Comparison of ENCODE assay signal across 8 cellular contexts in the genomic region with DNA sequence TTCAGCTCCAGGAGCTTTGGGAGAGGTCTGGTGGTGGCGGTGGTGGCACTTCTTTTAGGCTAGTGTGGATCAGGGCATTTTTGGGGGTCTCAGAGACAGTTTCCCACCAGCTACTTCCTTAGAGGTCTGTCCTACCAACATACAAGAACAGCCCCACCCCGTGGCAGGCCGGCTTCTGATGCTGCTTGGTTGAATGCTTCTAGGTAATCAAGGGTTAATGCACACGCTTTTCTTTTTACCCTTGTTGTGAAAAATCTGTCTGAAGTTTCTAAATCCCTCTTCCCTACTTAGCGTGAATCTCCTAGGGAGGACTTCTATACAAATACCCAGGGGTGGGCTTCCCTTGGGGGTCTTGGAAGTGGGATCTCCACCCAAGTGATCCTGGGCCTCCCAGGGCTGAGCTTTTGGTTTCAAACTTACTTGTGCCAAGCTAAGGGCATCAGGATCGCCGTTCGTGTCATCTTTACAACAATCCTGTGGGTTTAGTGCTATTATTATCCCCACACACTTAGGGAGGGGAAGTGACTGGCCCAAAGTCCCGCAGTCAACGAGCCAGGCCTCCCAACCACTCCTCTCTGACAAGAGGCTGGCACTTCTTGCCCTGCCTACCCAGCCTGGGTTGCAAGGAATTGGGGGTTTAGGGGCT. TPM values are rescaled to one million over a fixed set of nuclear protein-coding genes. Genes with fewer than 3 reads are reported as not detected.
DNase-seq lines count a peak whose midpoint lies in the region; ATAC-seq and TF ChIP-seq lines count a peak whose summit lies in the region.

No MANE protein-coding gene starts in this region.

- no peak overlapping the region for H3K27ac ChIP-seq in AG04450 (ENCODE audit: low read depth, low read length)
- no peak overlapping the region for H3K27ac ChIP-seq in GM23338 (ENCODE audit: low read depth)
- no peak overlapping the region for H3K27ac ChIP-seq in mesenchymal stem cell (ENCODE audit: low read length, poor library complexity, severe bottlenecking)

- POLR2A ChIA-PET in AG04450 (lab: Yijun Ruan, JAX) = no interaction called here
- POLR2A ChIA-PET in WTC11 (lab: Charles Lee) = interaction anchor here (1.2 kb wide), 1 partner anchor 13 kb away, joined by 3 read pairs; no protein-coding TSS in a partner anchor

- H3F3A ChIP-seq in GM23338 (replicated peaks; ENCODE audit: low read depth) = 0 out of 2 replicates have a peak, but pooled peaks cover 10% of the 10 kb centered on the region

- H3K79me2 ChIP-seq in GM23338 (replicated peaks; ENCODE audit: insufficient read depth) = no peaks in the 10 kb centered on the region; the same call in 1 of the 2 replicates

- no peak overlapping the region for H3K18ac ChIP-seq in mesenchymal stem cell (ENCODE audit: low read depth in 1 of 2, low read length in 2 of 2)

- H2AK5ac ChIP-seq in mesenchymal stem cell (ENCODE audit: low read length, severe bottlenecking) = no peak overlapping the region

- ATAC-seq in GM23338 = no peak
- ATAC-seq in WTC11 = no peak
- ATAC-seq in GM19395 (IDR thresholded peaks at IDR 0.05; ENCODE audit: unreplicated experiment) = no peak
- no peak for ATAC-seq in HG03565 (IDR thresholded peaks at IDR 0.05; ENCODE audit: unreplicated experiment)
- no peak for ATAC-seq in GM19467 (IDR thresholded peaks at IDR 0.05; ENCODE audit: unreplicated experiment)

- CTCF ChIA-PET in AG04450 (lab: Charles Lee) = no interaction called here
- CTCF ChIA-PET in WTC11 (lab: Charles Lee) = interaction anchor here (0.5 to 2.8 kb wide), 12 partner anchors 8 to 774 kb away, joined by 3 to 13 read pairs (median 4); no protein-coding TSS in a partner anchor

- peaks cover 25% of the 10 kb centered on the region for H3K79me1 ChIP-seq in mesenchymal stem cell (replicated peaks; ENCODE audit: low read length, poor library complexity, severe bottlenecking)

- H3K36me3 ChIP-seq in GM23338 (ENCODE audit: insufficient read depth) (no peaks in the 10 kb centered on the region), mesenchymal stem cell (ENCODE audit: control insufficient read depth in 1 of 2, insufficient read depth in 2 of 2, low read depth in 1 of 2, low read length in 2 of 2) (no peaks in the 10 kb centered on the region)

- H4K91ac ChIP-seq in mesenchymal stem cell (ENCODE audit: low read length) = no peak overlapping the region

- no peak overlapping the region for H3K14ac ChIP-seq in mesenchymal stem cell (ENCODE audit: low read length in 2 of 2)

- 34% methylated on average over 9 of the region's 10 CpGs for WGBS in mesenchymal stem cell

- H2BK15ac ChIP-seq in mesenchymal stem cell (ENCODE audit: low read depth, poor library complexity, severe bottlenecking) = no peak overlapping the region

- peaks cover 18% of the 10 kb centered on the region for H4K20me1 ChIP-seq in GM23338 (replicated peaks; ENCODE audit: insufficient read depth)

- no peak overlapping the region for H3K27ac Mint-ChIP-seq in GM23338
- no peak overlapping the region for H3K27ac Mint-ChIP-seq in WTC11

- H3K9ac ChIP-seq in mesenchymal stem cell (ENCODE audit: low read length) = peak overlapping the region; percentile 74

- no peaks in the 10 kb centered on the region for H3K9me3 Mint-ChIP-seq in GM23338
- no peaks in the 10 kb centered on the region for H3K9me3 Mint-ChIP-seq in WTC11

- TF ChIP-seq CTCF in AG04450 (IDR thresholded peaks at IDR 0.05; ENCODE audit: low read depth, low read length) = no peak
- peak; percentile 16 to 24; a peak in 2 of 4 replicates for TF ChIP-seq CTCF in GM23338 (conservative IDR thresholded peaks at IDR 0.05; ENCODE audit: low read depth in 2 of 2)
- TF ChIP-seq CTCF in WTC11 (IDR thresholded peaks at IDR 0.05) = no peak

- H3K23ac ChIP-seq in mesenchymal stem cell (ENCODE audit: low read length in 2 of 2) = peak overlapping the region in 1 of 2 experiments; percentile 74

- H3K9me2 ChIP-seq in GM23338 (ENCODE audit: insufficient read depth) = no peaks in the 10 kb centered on the region

- peaks cover 17% of the 10 kb centered on the region for H3K27me3 Mint-ChIP-seq in GM23338 (ENCODE audit: insufficient read depth, low read depth, poor library complexity)
- H3K27me3 Mint-ChIP-seq in WTC11 (ENCODE audit: low read depth) = peaks cover 10% of the 10 kb centered on the region

- no peak overlapping the region for H2BK12ac ChIP-seq in mesenchymal stem cell (ENCODE audit: low read length in 2 of 2)

- H3K4ac ChIP-seq in mesenchymal stem cell (ENCODE audit: low read depth in 1 of 2, low read length in 2 of 2) = no peak overlapping the region

- H3K4me2 ChIP-seq in GM23338 (peak overlapping the region; percentile 93), mesenchymal stem cell (ENCODE audit: low read length, poor library complexity, severe bottlenecking) (peak overlapping the region; percentile 100)

- H3K4me3 ChIP-seq in AG04450 (ENCODE audit: low read depth, low read length) (peak overlapping the region; percentile 71), GM23338 (peak overlapping the region; percentile 94), mesenchymal stem cell (ENCODE audit: insufficient read depth in 1 of 2, low read depth in 1 of 2, low read length in 2 of 2) (peak overlapping the region; percentile 4 to 83)

- no peak overlapping the region for H2BK120ac ChIP-seq in mesenchymal stem cell (ENCODE audit: low read depth, low read length)

- H3K4me1 ChIP-seq in GM23338 (ENCODE audit: insufficient read depth) (peaks cover 21% of the 10 kb centered on the region), mesenchymal stem cell (ENCODE audit: control insufficient read depth, insufficient read depth, low read depth, low read length) (peaks cover 36% of the 10 kb centered on the region)

- H3K4me3 Mint-ChIP-seq in GM23338 (peak overlapping the region; percentile 67), WTC11 (peak overlapping the region; percentile 61)

- H3K36me3 Mint-ChIP-seq in GM23338 (ENCODE audit: low read depth) (peaks cover 3% of the 10 kb centered on the region; the same call in 1 of the 3 replicates), WTC11 (no peaks in the 10 kb centered on the region)

- DNase-seq in AG04450 (ENCODE audit: low read depth, low spot score) (no peak), GM23338 (ENCODE audit: low spot score) (no peak), WTC11 (ENCODE audit: low spot score) (no peak), mesenchymal stem cell (peak; percentile 19), amniotic stem cell (lab: John Stamatoyannopoulos, UW) (no peak)

- H2AFZ ChIP-seq in GM23338 (no peak overlapping the region), mesenchymal stem cell (ENCODE audit: low read depth, low read length) (no peak overlapping the region)

- peaks cover 32% of the 10 kb centered on the region for H3K4me1 Mint-ChIP-seq in GM23338
- H3K4me1 Mint-ChIP-seq in WTC11 = peaks cover 18% of the 10 kb centered on the region

- H3K27me3 ChIP-seq in AG04450 (ENCODE audit: control insufficient read depth, insufficient read depth, low read length) (peaks cover 2% of the 10 kb centered on the region), GM23338 (ENCODE audit: insufficient read depth) (peaks cover 17% of the 10 kb centered on the region; the same call in 1 of the 2 replicates), mesenchymal stem cell (ENCODE audit: control insufficient read depth in 1 of 2, insufficient read depth in 1 of 2, low read length in 2 of 2) (peaks cover 19 to 35% of the 10 kb centered on the region in 2 experiments)

- no peak overlapping the region for H2BK5ac ChIP-seq in mesenchymal stem cell (ENCODE audit: low read depth, low read length, poor library complexity, severe bottlenecking)

- no peak overlapping the region for H4K8ac ChIP-seq in mesenchymal stem cell (ENCODE audit: low read length)

- H3K9me3 ChIP-seq in AG04450 (ENCODE audit: control insufficient read depth, insufficient read depth, low read length) (no peaks in the 10 kb centered on the region; the same call in 1 of the 2 replicates), mesenchymal stem cell (ENCODE audit: control insufficient read depth, low read length) (no peaks in the 10 kb centered on the region)

TF ChIP-seq in WTC11, 78 proteins besides CTCF, POLR2A, EP300 and RAD21 (continues in another document):
- TF ChIP-seq, protein P1, sequence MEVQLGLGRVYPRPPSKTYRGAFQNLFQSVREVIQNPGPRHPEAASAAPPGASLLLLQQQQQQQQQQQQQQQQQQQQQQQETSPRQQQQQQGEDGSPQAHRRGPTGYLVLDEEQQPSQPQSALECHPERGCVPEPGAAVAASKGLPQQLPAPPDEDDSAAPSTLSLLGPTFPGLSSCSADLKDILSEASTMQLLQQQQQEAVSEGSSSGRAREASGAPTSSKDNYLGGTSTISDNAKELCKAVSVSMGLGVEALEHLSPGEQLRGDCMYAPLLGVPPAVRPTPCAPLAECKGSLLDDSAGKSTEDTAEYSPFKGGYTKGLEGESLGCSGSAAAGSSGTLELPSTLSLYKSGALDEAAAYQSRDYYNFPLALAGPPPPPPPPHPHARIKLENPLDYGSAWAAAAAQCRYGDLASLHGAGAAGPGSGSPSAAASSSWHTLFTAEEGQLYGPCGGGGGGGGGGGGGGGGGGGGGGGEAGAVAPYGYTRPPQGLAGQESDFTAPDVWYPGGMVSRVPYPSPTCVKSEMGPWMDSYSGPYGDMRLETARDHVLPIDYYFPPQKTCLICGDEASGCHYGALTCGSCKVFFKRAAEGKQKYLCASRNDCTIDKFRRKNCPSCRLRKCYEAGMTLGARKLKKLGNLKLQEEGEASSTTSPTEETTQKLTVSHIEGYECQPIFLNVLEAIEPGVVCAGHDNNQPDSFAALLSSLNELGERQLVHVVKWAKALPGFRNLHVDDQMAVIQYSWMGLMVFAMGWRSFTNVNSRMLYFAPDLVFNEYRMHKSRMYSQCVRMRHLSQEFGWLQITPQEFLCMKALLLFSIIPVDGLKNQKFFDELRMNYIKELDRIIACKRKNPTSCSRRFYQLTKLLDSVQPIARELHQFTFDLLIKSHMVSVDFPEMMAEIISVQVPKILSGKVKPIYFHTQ (CRISPR knock-in tag; IDR thresholded peaks at IDR 0.05) = no peak
- no peak for TF ChIP-seq CDX4 (CRISPR knock-in tag; IDR thresholded peaks at IDR 0.05; ENCODE audit: borderline replicate concordance)

RNA-seq across cellular contexts. Expression of gene SH2B2, which starts 1.7 kb away (rescaled TPM):
- polyA plus RNA-seq in AG04450 (2011; rRNA removed) (0.52 and 0.89 TPM in 2 replicates), GM23338 (2016; fragmentation: Nextera tagmentation; extraction: Ambion mirVana) (5.6 and 8.7 TPM in 2 replicates)
- 0.56 and 0.92 TPM in 2 replicates for polyA minus RNA-seq in AG04450 (2011; rRNA and poly(A)+ RNA removed)
- 21.9 and 30.3 TPM in 2 replicates for total RNA-seq in GM23338 (2014; rRNA removed; shearing (Covaris generic))
- 14.7 to 16.5 TPM (median 15.9 TPM) in 3 replicates for total RNA-seq in WTC11 (2021)
- polyA plus RNA-seq in mesenchymal stem cell (2013, experiment 1 of 2) = 2.3 TPM
- 1.9 TPM for polyA plus RNA-seq in mesenchymal stem cell (2013, experiment 2 of 2)

Comparison
In these comparisons a context has a peak if more than half of its experiments do, and no peak if none do; other contexts are left out.
1. H3K4me3 ChIP-seq: peak in every context shown above with its lines; median percentile 94 in GM23338; 71 in AG04450; 44 in mesenchymal stem cell.
2. CTCF ChIP-seq: peak in GM23338 (2 of 2); none in AG04450 (single experiment) and WTC11 (single experiment).